Comparison of ENCODE assay signal across 8 cellular contexts in genomic region chr7:4612939-4613841, GRCh38.
A peak's percentile ranks its signal among the peaks of the same experiment; 100 is the strongest.
DNase-seq lines count a peak whose midpoint lies in the region; ATAC-seq and TF ChIP-seq lines count a peak whose summit lies in the region.

No MANE protein-coding gene starts in this region.

- no peaks in the 10 kb centered on the region for H3K36me3 ChIP-seq in iPS-15b (ENCODE audit: control insufficient read depth, insufficient read depth, low read length)

- H3K4me1 Mint-ChIP-seq in HFFc6 (ENCODE audit: low read depth) = peaks cover 13% of the 10 kb centered on the region
- H3K4me1 Mint-ChIP-seq in activated naive CD8-positive, alpha-beta T cell (ENCODE audit: low read depth) = peaks cover 10% of the 10 kb centered on the region

- H3K4me3 Mint-ChIP-seq in HFFc6 = peak overlapping the region; percentile 74
- peak overlapping the region; percentile 65 for H3K4me3 Mint-ChIP-seq in activated naive CD8-positive, alpha-beta T cell

- no peak for TF ChIP-seq CTCF in HFFc6 (IDR thresholded peaks at IDR 0.05)

- peaks cover 2% of the 10 kb centered on the region for H3K4me1 ChIP-seq in iPS-15b (ENCODE audit: control insufficient read depth, insufficient read depth, low read length)

- H3K36me3 Mint-ChIP-seq in HFFc6 (ENCODE audit: low read depth) = no peaks in the 10 kb centered on the region
- no peaks in the 10 kb centered on the region for H3K36me3 Mint-ChIP-seq in activated naive CD8-positive, alpha-beta T cell

- H3K27ac Mint-ChIP-seq in HFFc6 = no peak overlapping the region
- no peak overlapping the region for H3K27ac Mint-ChIP-seq in activated naive CD8-positive, alpha-beta T cell

- ATAC-seq in GM18519 (IDR thresholded peaks at IDR 0.05; ENCODE audit: low FRiP score, unreplicated experiment) = no peak
- ATAC-seq in GM21576 (IDR thresholded peaks at IDR 0.05; ENCODE audit: unreplicated experiment) = no peak

- H3K27ac ChIP-seq in skin epidermis = peak overlapping the region in 19 of 21 experiments; percentile 47 to 88 (median 76)

- H3K4me3 ChIP-seq in iPS-15b (ENCODE audit: low read depth, low read length) (no peak overlapping the region), skin epidermis (peak overlapping the region in 6 of 7 experiments; percentile 5 to 20 (median 14))

- DNase-seq in HFFc6 (no peak), activated gamma-delta T cell treated with Interleukin-2 at 50 U/mL for 16 hours (no peak)
- no peak for DNase-seq in stimulated activated CD4-positive, alpha-beta T cell treated with anti-CD3 and anti-CD28 coated beads, Interleukin-2, amount 100 ng/mL, for 24 hours

- H3K9me3 Mint-ChIP-seq in HFFc6 = no peaks in the 10 kb centered on the region
- no peaks in the 10 kb centered on the region for H3K9me3 Mint-ChIP-seq in activated naive CD8-positive, alpha-beta T cell (ENCODE audit: low read depth)

- H3K9ac ChIP-seq in iPS-15b (ENCODE audit: low read depth, low read length) = peak overlapping the region; percentile 29

- H3K27me3 Mint-ChIP-seq in HFFc6 (ENCODE audit: insufficient read depth) = peaks cover 10% of the 10 kb centered on the region
- no peaks in the 10 kb centered on the region for H3K27me3 Mint-ChIP-seq in activated naive CD8-positive, alpha-beta T cell

- no peaks in the 10 kb centered on the region for H3K9me3 ChIP-seq in iPS-15b (ENCODE audit: control insufficient read depth, insufficient read depth, low read length)

- no peaks in the 10 kb centered on the region for H3K27me3 ChIP-seq in iPS-15b (ENCODE audit: control insufficient read depth, insufficient read depth, low read length)
